In the genomic region with DNA sequence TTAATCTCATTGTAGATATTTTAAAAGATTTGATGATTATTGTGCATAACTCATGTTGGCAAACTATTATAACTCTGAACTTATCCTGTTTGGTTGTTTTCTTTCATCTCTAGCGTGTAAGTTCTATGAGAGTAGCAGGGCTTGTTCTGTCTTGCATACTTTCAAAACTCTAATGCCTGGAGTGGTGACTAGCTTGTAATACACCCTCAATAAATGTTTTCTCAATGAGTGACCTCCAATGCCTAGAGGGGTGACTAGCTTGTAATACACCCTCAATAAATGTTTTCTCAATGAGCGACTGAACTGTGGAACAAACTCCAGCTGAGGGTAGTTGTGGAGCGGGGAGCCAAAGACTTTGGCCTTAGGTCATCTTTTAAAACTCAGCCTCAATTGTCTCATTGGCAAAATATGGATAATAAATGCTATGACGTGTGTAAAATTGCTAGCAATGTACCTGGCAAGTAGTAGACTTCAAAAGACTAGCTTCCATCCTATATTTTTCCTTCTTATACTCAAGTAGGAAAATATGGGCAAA, we compare ENCODE assay signal across 1 cellular context.
TF ChIP-seq lines count a peak whose summit lies in the region.

No MANE protein-coding gene starts in this region.

TF ChIP-seq in GM23338, 12 proteins besides CTCF, POLR2A, EP300 and RAD21 (continued from another document):
- TF ChIP-seq, protein P1, sequence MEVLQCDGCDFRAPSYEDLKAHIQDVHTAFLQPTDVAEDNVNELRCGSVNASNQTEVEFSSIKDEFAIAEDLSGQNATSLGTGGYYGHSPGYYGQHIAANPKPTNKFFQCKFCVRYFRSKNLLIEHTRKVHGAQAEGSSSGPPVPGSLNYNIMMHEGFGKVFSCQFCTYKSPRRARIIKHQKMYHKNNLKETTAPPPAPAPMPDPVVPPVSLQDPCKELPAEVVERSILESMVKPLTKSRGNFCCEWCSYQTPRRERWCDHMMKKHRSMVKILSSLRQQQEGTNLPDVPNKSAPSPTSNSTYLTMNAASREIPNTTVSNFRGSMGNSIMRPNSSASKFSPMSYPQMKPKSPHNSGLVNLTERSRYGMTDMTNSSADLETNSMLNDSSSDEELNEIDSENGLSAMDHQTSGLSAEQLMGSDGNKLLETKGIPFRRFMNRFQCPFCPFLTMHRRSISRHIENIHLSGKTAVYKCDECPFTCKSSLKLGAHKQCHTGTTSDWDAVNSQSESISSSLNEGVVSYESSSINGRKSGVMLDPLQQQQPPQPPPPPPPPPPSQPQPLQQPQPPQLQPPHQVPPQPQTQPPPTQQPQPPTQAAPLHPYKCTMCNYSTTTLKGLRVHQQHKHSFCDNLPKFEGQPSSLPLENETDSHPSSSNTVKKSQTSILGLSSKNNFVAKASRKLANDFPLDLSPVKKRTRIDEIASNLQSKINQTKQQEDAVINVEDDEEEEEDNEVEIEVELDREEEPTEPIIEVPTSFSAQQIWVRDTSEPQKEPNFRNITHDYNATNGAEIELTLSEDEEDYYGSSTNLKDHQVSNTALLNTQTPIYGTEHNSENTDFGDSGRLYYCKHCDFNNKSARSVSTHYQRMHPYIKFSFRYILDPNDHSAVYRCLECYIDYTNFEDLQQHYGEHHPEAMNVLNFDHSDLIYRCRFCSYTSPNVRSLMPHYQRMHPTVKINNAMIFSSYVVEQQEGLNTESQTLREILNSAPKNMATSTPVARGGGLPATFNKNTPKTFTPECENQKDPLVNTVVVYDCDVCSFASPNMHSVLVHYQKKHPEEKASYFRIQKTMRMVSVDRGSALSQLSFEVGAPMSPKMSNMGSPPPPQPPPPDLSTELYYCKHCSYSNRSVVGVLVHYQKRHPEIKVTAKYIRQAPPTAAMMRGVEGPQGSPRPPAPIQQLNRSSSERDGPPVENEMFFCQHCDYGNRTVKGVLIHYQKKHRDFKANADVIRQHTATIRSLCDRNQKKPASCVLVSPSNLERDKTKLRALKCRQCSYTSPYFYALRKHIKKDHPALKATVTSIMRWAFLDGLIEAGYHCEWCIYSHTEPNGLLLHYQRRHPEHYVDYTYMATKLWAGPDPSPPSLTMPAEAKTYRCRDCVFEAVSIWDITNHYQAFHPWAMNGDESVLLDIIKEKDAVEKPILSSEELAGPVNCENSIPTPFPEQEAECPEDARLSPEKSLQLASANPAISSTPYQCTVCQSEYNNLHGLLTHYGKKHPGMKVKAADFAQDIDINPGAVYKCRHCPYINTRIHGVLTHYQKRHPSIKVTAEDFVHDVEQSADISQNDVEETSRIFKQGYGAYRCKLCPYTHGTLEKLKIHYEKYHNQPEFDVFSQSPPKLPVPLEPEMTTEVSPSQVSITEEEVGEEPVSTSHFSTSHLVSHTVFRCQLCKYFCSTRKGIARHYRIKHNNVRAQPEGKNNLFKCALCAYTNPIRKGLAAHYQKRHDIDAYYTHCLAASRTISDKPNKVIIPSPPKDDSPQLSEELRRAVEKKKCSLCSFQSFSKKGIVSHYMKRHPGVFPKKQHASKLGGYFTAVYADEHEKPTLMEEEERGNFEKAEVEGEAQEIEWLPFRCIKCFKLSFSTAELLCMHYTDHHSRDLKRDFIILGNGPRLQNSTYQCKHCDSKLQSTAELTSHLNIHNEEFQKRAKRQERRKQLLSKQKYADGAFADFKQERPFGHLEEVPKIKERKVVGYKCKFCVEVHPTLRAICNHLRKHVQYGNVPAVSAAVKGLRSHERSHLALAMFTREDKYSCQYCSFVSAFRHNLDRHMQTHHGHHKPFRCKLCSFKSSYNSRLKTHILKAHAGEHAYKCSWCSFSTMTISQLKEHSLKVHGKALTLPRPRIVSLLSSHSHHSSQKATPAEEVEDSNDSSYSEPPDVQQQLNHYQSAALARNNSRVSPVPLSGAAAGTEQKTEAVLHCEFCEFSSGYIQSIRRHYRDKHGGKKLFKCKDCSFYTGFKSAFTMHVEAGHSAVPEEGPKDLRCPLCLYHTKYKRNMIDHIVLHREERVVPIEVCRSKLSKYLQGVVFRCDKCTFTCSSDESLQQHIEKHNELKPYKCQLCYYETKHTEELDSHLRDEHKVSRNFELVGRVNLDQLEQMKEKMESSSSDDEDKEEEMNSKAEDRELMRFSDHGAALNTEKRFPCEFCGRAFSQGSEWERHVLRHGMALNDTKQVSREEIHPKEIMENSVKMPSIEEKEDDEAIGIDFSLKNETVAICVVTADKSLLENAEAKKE (CRISPR knock-in tag; IDR thresholded peaks at IDR 0.05): no peak
- TF ChIP-seq ZNF331 (CRISPR knock-in tag; IDR thresholded peaks at IDR 0.05; ENCODE audit: low read depth) (no peak), EZH2phosphoT487 (IDR thresholded peaks at IDR 0.05; ENCODE audit: unreplicated experiment) (no peak), JUNB (IDR thresholded peaks at IDR 0.05; ENCODE audit: unreplicated experiment) (no peak), STAT1 (IDR thresholded peaks at IDR 0.05; ENCODE audit: unreplicated experiment) (no peak)
